17 cellular contexts compared by ENCODE assay signal in genomic region chr6:29617782-29618557, GRCh38. TPM values are rescaled to one million over a fixed set of nuclear protein-coding genes. Genes with fewer than 3 reads are reported as not detected.
DNase-seq lines count a peak whose midpoint lies in the region; ATAC-seq, FAIRE-seq and TF ChIP-seq lines count a peak whose summit lies in the region.
"Had no signal": no experiment of that assay in that cellular context is flagged by ENCODE, and none has a peak within 500 bp of the region (broad histone marks: within the 10 kb centered on the region; RNA-seq: fewer than 3 reads in every experiment).

No MANE protein-coding gene starts in this region.

- H3K36me3 Mint-ChIP-seq in activated CD8-positive, alpha-beta T cell treated with anti-CD3 and anti-CD28 coated beads for 36 hours (ENCODE audit: low read depth) = peaks cover 2% of the 10 kb centered on the region
- no peaks in the 10 kb centered on the region for H3K36me3 Mint-ChIP-seq in activated CD8-positive, alpha-beta T cell treated with anti-CD3 and anti-CD28 coated beads, Interleukin-2, amount 10 ng/mL, durations not matched to agents 7 days and 5 days (ENCODE audit: low read depth)
- H3K36me3 Mint-ChIP-seq in endodermal cell (ENCODE audit: low read depth) = peaks cover 74% of the 10 kb centered on the region
- peaks cover 0 to 3% of the 10 kb centered on the region in 2 donors for H3K36me3 Mint-ChIP-seq in activated T-cell treated with anti-CD3 and anti-CD28 coated beads, Interleukin-2, amount 50 U/mL, for 72 hours (ENCODE audit: insufficient read depth in 2 of 2)
- H3K36me3 Mint-ChIP-seq: immature natural killer cell had no signal

- H3K27me3 Mint-ChIP-seq in activated CD8-positive, alpha-beta T cell treated with anti-CD3 and anti-CD28 coated beads for 36 hours = no peaks in the 10 kb centered on the region
- no peaks in the 10 kb centered on the region for H3K27me3 Mint-ChIP-seq in activated CD8-positive, alpha-beta T cell treated with anti-CD3 and anti-CD28 coated beads, Interleukin-2, amount 10 ng/mL, durations not matched to agents 7 days and 5 days (ENCODE audit: low read depth)
- no peaks in the 10 kb centered on the region for H3K27me3 Mint-ChIP-seq in endodermal cell (ENCODE audit: insufficient read depth)
- H3K27me3 Mint-ChIP-seq in activated T-cell treated with anti-CD3 and anti-CD28 coated beads, Interleukin-2, amount 50 U/mL, for 72 hours (ENCODE audit: low read depth) = no peaks in the 10 kb centered on the region

- no peak overlapping the region for H2AFZ ChIP-seq in OCI-LY1 (ENCODE audit: low read length)

- H3K9ac ChIP-seq in OCI-LY1 (ENCODE audit: low read length) (no peak overlapping the region), endodermal cell (ENCODE audit: extremely low read depth, low read length, poor library complexity, severe bottlenecking) (no peak overlapping the region)

- no peaks in the 10 kb centered on the region for H3K36me3 ChIP-seq in OCI-LY1 (ENCODE audit: insufficient read depth, low read length)
- H3K36me3 ChIP-seq in endodermal cell (ENCODE audit: control insufficient read depth, insufficient read depth, low read length) = peaks cover 68% of the 10 kb centered on the region
- H3K36me3 ChIP-seq in upper lobe of right lung = peaks cover 23% of the 10 kb centered on the region

- no peaks in the 10 kb centered on the region for H4K20me1 ChIP-seq in OCI-LY1 (ENCODE audit: insufficient read depth, low read length)

- H3K9me3 ChIP-seq in OCI-LY1 (ENCODE audit: low read length) (no peaks in the 10 kb centered on the region), endodermal cell (ENCODE audit: control insufficient read depth, low read length) (no peaks in the 10 kb centered on the region), upper lobe of right lung (no peaks in the 10 kb centered on the region)

- H3K4me1 Mint-ChIP-seq in activated CD8-positive, alpha-beta T cell treated with anti-CD3 and anti-CD28 coated beads for 36 hours (ENCODE audit: low read depth) = no peaks in the 10 kb centered on the region
- H3K4me1 Mint-ChIP-seq in activated CD8-positive, alpha-beta T cell treated with anti-CD3 and anti-CD28 coated beads, Interleukin-2, amount 10 ng/mL, durations not matched to agents 7 days and 5 days (ENCODE audit: low read depth) = no peaks in the 10 kb centered on the region
- peaks cover 21% of the 10 kb centered on the region for H3K4me1 Mint-ChIP-seq in endodermal cell
- no peaks in the 10 kb centered on the region for H3K4me1 Mint-ChIP-seq in activated T-cell treated with anti-CD3 and anti-CD28 coated beads, Interleukin-2, amount 50 U/mL, for 72 hours (ENCODE audit: low read depth)
- H3K4me1 Mint-ChIP-seq: immature natural killer cell had no signal

- no peak overlapping the region for H3K4me2 ChIP-seq in OCI-LY1 (ENCODE audit: low read length)

- WGBS in endodermal cell (ENCODE audit: insufficient coverage in 1 of 2, insufficient read length in 1 of 2), 2 experiments = 92 to 93% methylated on average over 3 to 8 of the region's 8 CpGs

- H3K9me2 ChIP-seq in OCI-LY1 (ENCODE audit: low read depth, low read length) = no peaks in the 10 kb centered on the region

- no peak overlapping the region for H3K4me3 ChIP-seq in OCI-LY1 (ENCODE audit: low read depth, low read length, poor library complexity, severe bottlenecking)
- H3K4me3 ChIP-seq in endodermal cell (ENCODE audit: low read length) = no peak overlapping the region
- no peak overlapping the region for H3K4me3 ChIP-seq in upper lobe of right lung
- H3K4me3 ChIP-seq: skin epidermis had no signal

- H3K27ac ChIP-seq in OCI-LY1 (ENCODE audit: low read depth, low read length, poor library complexity, severe bottlenecking) (no peak overlapping the region), endodermal cell (ENCODE audit: low read depth, low read length) (no peak overlapping the region), upper lobe of right lung (no peak overlapping the region)
- H3K27ac ChIP-seq: HL-60, skin epidermis had no signal

- intact Hi-C loops in activated CD8-positive, alpha-beta T cell treated with anti-CD3 and anti-CD28 coated beads for 36 hours (cut with micrococcal nuclease) = no loop called here
- intact Hi-C loops in upper lobe of right lung (cut with DNase I) = no loop called here

- H3K27me3 ChIP-seq in OCI-LY1 (ENCODE audit: insufficient read depth, low read length) = no peaks in the 10 kb centered on the region
- H3K27me3 ChIP-seq in endodermal cell (ENCODE audit: control insufficient read depth, insufficient read depth, low read length, poor library complexity, severe bottlenecking) = no peaks in the 10 kb centered on the region
- H3K27me3 ChIP-seq in upper lobe of right lung = no peaks in the 10 kb centered on the region

- no peaks in the 10 kb centered on the region for H3K4me1 ChIP-seq in OCI-LY1 (ENCODE audit: insufficient read depth, low read length, severe bottlenecking)
- no peaks in the 10 kb centered on the region for H3K4me1 ChIP-seq in endodermal cell (ENCODE audit: control insufficient read depth, insufficient read depth, low read length)
- H3K4me1 ChIP-seq in upper lobe of right lung = no peaks in the 10 kb centered on the region

- no peak for FAIRE-seq in H54 (lab: Jason Lieb, UNC)

- no peak overlapping the region for H3K4me3 Mint-ChIP-seq in activated CD8-positive, alpha-beta T cell treated with anti-CD3 and anti-CD28 coated beads for 36 hours
- H3K4me3 Mint-ChIP-seq in activated CD8-positive, alpha-beta T cell treated with anti-CD3 and anti-CD28 coated beads, Interleukin-2, amount 10 ng/mL, durations not matched to agents 7 days and 5 days = no peak overlapping the region
- H3K4me3 Mint-ChIP-seq in endodermal cell = no peak overlapping the region
- no peak overlapping the region for H3K4me3 Mint-ChIP-seq in activated T-cell treated with anti-CD3 and anti-CD28 coated beads, Interleukin-2, amount 50 U/mL, for 72 hours
- H3K4me3 Mint-ChIP-seq: immature natural killer cell had no signal

- no peak for TF ChIP-seq CTCF in activated CD8-positive, alpha-beta T cell treated with anti-CD3 and anti-CD28 coated beads for 36 hours (IDR thresholded peaks at IDR 0.05)
- peak; percentile 62 for TF ChIP-seq CTCF in OCI-LY1 (IDR thresholded peaks at IDR 0.05; ENCODE audit: low read length)
- TF ChIP-seq CTCF in endodermal cell (conservative IDR thresholded peaks at IDR 0.05) = peak; percentile 76
- TF ChIP-seq CTCF in upper lobe of right lung (IDR thresholded peaks at IDR 0.05) = no peak

- H3K27ac Mint-ChIP-seq in activated CD8-positive, alpha-beta T cell treated with anti-CD3 and anti-CD28 coated beads for 36 hours = no peak overlapping the region
- no peak overlapping the region for H3K27ac Mint-ChIP-seq in activated CD8-positive, alpha-beta T cell treated with anti-CD3 and anti-CD28 coated beads, Interleukin-2, amount 10 ng/mL, durations not matched to agents 7 days and 5 days
- H3K27ac Mint-ChIP-seq in endodermal cell = no peak overlapping the region
- no peak overlapping the region for H3K27ac Mint-ChIP-seq in activated T-cell treated with anti-CD3 and anti-CD28 coated beads, Interleukin-2, amount 50 U/mL, for 72 hours
- H3K27ac Mint-ChIP-seq: immature natural killer cell had no signal

- H3K9me3 Mint-ChIP-seq in activated CD8-positive, alpha-beta T cell treated with anti-CD3 and anti-CD28 coated beads for 36 hours = no peaks in the 10 kb centered on the region
- H3K9me3 Mint-ChIP-seq in activated CD8-positive, alpha-beta T cell treated with anti-CD3 and anti-CD28 coated beads, Interleukin-2, amount 10 ng/mL, durations not matched to agents 7 days and 5 days (ENCODE audit: insufficient read depth) = no peaks in the 10 kb centered on the region
- no peaks in the 10 kb centered on the region for H3K9me3 Mint-ChIP-seq in endodermal cell
- no peaks in the 10 kb centered on the region for H3K9me3 Mint-ChIP-seq in activated T-cell treated with anti-CD3 and anti-CD28 coated beads, Interleukin-2, amount 50 U/mL, for 72 hours

- DNase-seq in activated CD8-positive, alpha-beta T cell treated with anti-CD3 and anti-CD28 coated beads for 36 hours = peak; percentile 18
- no peak for DNase-seq in activated CD8-positive, alpha-beta T cell treated with anti-CD3 and anti-CD28 coated beads, Interleukin-2, amount 10 ng/mL, durations not matched to agents 7 days and 5 days
- peak; percentile 81 for DNase-seq in endodermal cell
- no peak for DNase-seq in upper lobe of right lung
- no peak for DNase-seq in activated T-cell treated with anti-CD3 and anti-CD28 coated beads, Interleukin-2, amount 50 U/mL, for 72 hours
- no peak for DNase-seq in H54 (ENCODE audit: insufficient read length, low spot score)
- DNase-seq: activated gamma-delta T cell, DND-41, immature natural killer cell, MV-4-11, NCI-H2227 treated with DMSO at 0.1 percent for 48 hours had no signal

- H3F3A ChIP-seq in OCI-LY1 (ENCODE audit: insufficient read depth, low read length) = no peaks in the 10 kb centered on the region

- ATAC-seq in activated CD8-positive, alpha-beta T cell treated with anti-CD3 and anti-CD28 coated beads for 36 hours = peak; percentile 53
- ATAC-seq in activated CD8-positive, alpha-beta T cell treated with anti-CD3 and anti-CD28 coated beads, Interleukin-2, amount 10 ng/mL, durations not matched to agents 7 days and 5 days = no peak
- ATAC-seq in upper lobe of right lung (peak; percentile 31), GM21529 (IDR thresholded peaks at IDR 0.05; ENCODE audit: unreplicated experiment) (no peak)
- no peak for ATAC-seq in activated T-cell treated with anti-CD3 and anti-CD28 coated beads, Interleukin-2, amount 50 U/mL, for 72 hours (replicated peaks in 1 of 2)
- ATAC-seq: activated CD4-positive, CD25-positive, alpha-beta regulatory T cell treated with anti-CD3 and anti-CD28 coated beads, Interleukin-2, amount 50 U/mL, for 24 hours; Right ventricle myocardium inferior had no signal

- TF ChIP-seq POLR2A in H54 (IDR thresholded peaks at IDR 0.05; ENCODE audit: low read depth, low read length) = no peak

- POLR2A ChIA-PET in activated CD8-positive, alpha-beta T cell treated with anti-CD3 and anti-CD28 coated beads for 36 hours (lab: Charles Lee) = interaction anchor here (0.7 kb wide), 1 partner anchor 126 kb away, joined by 3 read pairs; no protein-coding TSS in a partner anchor
- POLR2A ChIA-PET in activated CD8-positive, alpha-beta T cell treated with anti-CD3 and anti-CD28 coated beads, Interleukin-2, amount 10 ng/mL, durations not matched to agents 7 days and 5 days (lab: Charles Lee) = no interaction called here

- CTCF ChIA-PET in activated CD8-positive, alpha-beta T cell treated with anti-CD3 and anti-CD28 coated beads for 36 hours (lab: Charles Lee) = interaction anchor here (1.3 to 3.1 kb wide), 3 partner anchors 13 to 36 kb away, joined by 3 to 9 read pairs (median 5); no protein-coding TSS in a partner anchor
- CTCF ChIA-PET in activated CD8-positive, alpha-beta T cell treated with anti-CD3 and anti-CD28 coated beads, Interleukin-2, amount 10 ng/mL, durations not matched to agents 7 days and 5 days (lab: Charles Lee) = interaction anchor here (0.7 kb wide), 1 partner anchor 36 kb away, joined by 3 read pairs; no protein-coding TSS in a partner anchor

- no peaks in the 10 kb centered on the region for H3K79me2 ChIP-seq in OCI-LY1 (ENCODE audit: insufficient read depth, low read length)

RNA-seq across cellular contexts. Expression of gene GABBR1, which starts 15.0 kb away (rescaled TPM):
- 10 to 100 TPM; 10.8 to 10.9 TPM for total RNA-seq in activated CD8-positive, alpha-beta T cell treated with anti-CD3 and anti-CD28 coated beads for 36 hours
- 1 to 10 TPM; 3.2 to 3.7 TPM for total RNA-seq in activated CD8-positive, alpha-beta T cell treated with anti-CD3 and anti-CD28 coated beads, Interleukin-2, amount 10 ng/mL, durations not matched to agents 7 days and 5 days
- total RNA-seq in endodermal cell (10 to 100 TPM; 81.8 to 99.1 TPM), upper lobe of right lung (40.1 TPM)
- polyA plus RNA-seq in endodermal cell (2013, experiment 1 of 2) = 59.1 TPM
- polyA plus RNA-seq in endodermal cell (2013, experiment 2 of 2) = 52.2 TPM
- 10 to 100 TPM; 21.7 to 26.6 TPM for total RNA-seq in activated T-cell treated with anti-CD3 and anti-CD28 coated beads, Interleukin-2, amount 50 U/mL, for 72 hours
- polyA plus RNA-seq: immature natural killer cell had no signal

RNA-seq across cellular contexts. Expression of gene OR2H2, which starts 33.0 kb away (rescaled TPM):
- total RNA-seq in activated CD8-positive, alpha-beta T cell treated with anti-CD3 and anti-CD28 coated beads for 36 hours = not detected
- total RNA-seq in activated CD8-positive, alpha-beta T cell treated with anti-CD3 and anti-CD28 coated beads, Interleukin-2, amount 10 ng/mL, durations not matched to agents 7 days and 5 days = not detected
- total RNA-seq in endodermal cell (not detected), upper lobe of right lung (not detected)
- polyA plus RNA-seq in endodermal cell (2013, experiment 1 of 2) = not detected
- polyA plus RNA-seq in endodermal cell (2013, experiment 2 of 2) = not detected
- not detected for total RNA-seq in activated T-cell treated with anti-CD3 and anti-CD28 coated beads, Interleukin-2, amount 50 U/mL, for 72 hours
- total RNA-seq: Right ventricle myocardium inferior had no signal
- polyA plus RNA-seq: immature natural killer cell had no signal

RNA-seq across cellular contexts. Expression of gene MOG, which starts 38.9 kb away (rescaled TPM):
- total RNA-seq in activated CD8-positive, alpha-beta T cell treated with anti-CD3 and anti-CD28 coated beads for 36 hours = not detected
- total RNA-seq in activated CD8-positive, alpha-beta T cell treated with anti-CD3 and anti-CD28 coated beads, Interleukin-2, amount 10 ng/mL, durations not matched to agents 7 days and 5 days = not detected
- not detected for total RNA-seq in endodermal cell
- polyA plus RNA-seq in endodermal cell (2013, experiment 1 of 2) = not detected
- polyA plus RNA-seq in endodermal cell (2013, experiment 2 of 2) = not detected
- total RNA-seq in upper lobe of right lung = not detected
- not detected for total RNA-seq in activated T-cell treated with anti-CD3 and anti-CD28 coated beads, Interleukin-2, amount 50 U/mL, for 72 hours
- polyA plus RNA-seq: immature natural killer cell had no signal

RNA-seq across cellular contexts. Expression of gene UBD, which starts 58.4 kb away (rescaled TPM):
- total RNA-seq in activated CD8-positive, alpha-beta T cell treated with anti-CD3 and anti-CD28 coated beads for 36 hours = under 1 TPM; 0.50 to 0.67 TPM
- total RNA-seq in activated CD8-positive, alpha-beta T cell treated with anti-CD3 and anti-CD28 coated beads, Interleukin-2, amount 10 ng/mL, durations not matched to agents 7 days and 5 days = not detected
- total RNA-seq in endodermal cell = not detected
- polyA plus RNA-seq in endodermal cell (2013, experiment 1 of 2) = 0.21 TPM
- not detected for polyA plus RNA-seq in endodermal cell (2013, experiment 2 of 2)
- total RNA-seq in upper lobe of right lung = 1.1 TPM
- total RNA-seq in activated T-cell treated with anti-CD3 and anti-CD28 coated beads, Interleukin-2, amount 50 U/mL, for 72 hours = 1 to 10 TPM; 1.3 to 2.1 TPM
- total RNA-seq: Right ventricle myocardium inferior had no signal
- polyA plus RNA-seq: immature natural killer cell had no signal

Comparison
In these comparisons a context has a peak if more than half of its experiments do, and no peak if none do; other contexts are left out.
1. ATAC-seq: peak in activated CD8-positive, alpha-beta T cell treated with anti-CD3 and anti-CD28 coated beads for 36 hours (single experiment) and upper lobe of right lung (single experiment); none in activated CD8-positive, alpha-beta T cell treated with anti-CD3 and anti-CD28 coated beads, Interleukin-2, amount 10 ng/mL, durations not matched to agents 7 days and 5 days (single experiment), activated T-cell treated with anti-CD3 and anti-CD28 coated beads, Interleukin-2, amount 50 U/mL, for 72 hours (0 of 2) and GM21529 (single experiment).
2. DNase-seq: peak in activated CD8-positive, alpha-beta T cell treated with anti-CD3 and anti-CD28 coated beads for 36 hours (single experiment) and endodermal cell (single experiment); none in activated CD8-positive, alpha-beta T cell treated with anti-CD3 and anti-CD28 coated beads, Interleukin-2, amount 10 ng/mL, durations not matched to agents 7 days and 5 days (single experiment), upper lobe of right lung (single experiment), activated T-cell treated with anti-CD3 and anti-CD28 coated beads, Interleukin-2, amount 50 U/mL, for 72 hours (0 of 2) and H54 (single experiment).
3. CTCF ChIP-seq: peak in OCI-LY1 (single experiment) and endodermal cell (single experiment); none in activated CD8-positive, alpha-beta T cell treated with anti-CD3 and anti-CD28 coated beads for 36 hours (single experiment) and upper lobe of right lung (single experiment).